1 cellular context compared by ENCODE assay signal in the genomic region with DNA sequence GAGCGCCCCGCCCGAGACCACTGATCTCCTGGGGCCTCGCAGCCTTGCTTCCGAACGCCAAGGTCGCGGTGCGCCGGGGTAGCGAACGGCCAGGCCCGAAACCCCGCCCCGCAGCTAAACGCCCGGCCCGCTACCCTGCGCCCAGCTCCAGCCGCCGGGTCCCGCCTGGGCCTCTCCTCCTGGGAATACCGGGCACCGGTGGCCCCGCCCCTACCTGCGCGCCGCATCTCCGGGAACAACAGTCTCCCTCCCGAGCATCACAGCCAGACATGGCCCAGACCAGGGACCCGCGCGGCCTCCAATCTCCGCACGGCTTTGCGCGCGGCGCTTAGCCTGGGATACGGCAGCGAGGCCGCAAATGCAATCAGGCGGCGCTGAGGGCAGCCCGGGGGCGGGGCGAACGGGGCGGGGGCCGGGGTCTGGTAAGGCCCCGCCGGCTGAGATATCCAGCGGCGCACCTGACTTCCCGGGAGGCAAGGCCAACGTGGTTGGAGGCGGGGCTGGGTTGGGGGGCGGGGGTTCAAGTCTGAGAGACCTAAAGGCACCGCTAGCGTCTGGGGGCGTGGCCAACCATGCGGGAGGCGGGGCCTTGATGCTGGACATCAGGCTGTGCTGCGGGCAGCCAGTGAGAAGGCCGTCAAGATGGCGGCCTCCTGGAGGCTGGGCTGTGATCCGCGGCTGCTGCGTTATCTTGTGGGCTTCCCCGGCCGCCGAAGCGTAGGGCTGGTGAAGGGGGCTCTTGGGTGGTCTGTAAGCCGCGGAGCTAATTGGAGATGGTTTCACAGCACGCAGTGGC.
TF ChIP-seq lines count a peak whose summit lies in the region.

A gene with protein sequence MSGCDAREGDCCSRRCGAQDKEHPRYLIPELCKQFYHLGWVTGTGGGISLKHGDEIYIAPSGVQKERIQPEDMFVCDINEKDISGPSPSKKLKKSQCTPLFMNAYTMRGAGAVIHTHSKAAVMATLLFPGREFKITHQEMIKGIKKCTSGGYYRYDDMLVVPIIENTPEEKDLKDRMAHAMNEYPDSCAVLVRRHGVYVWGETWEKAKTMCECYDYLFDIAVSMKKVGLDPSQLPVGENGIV (minus strand): TSS at position 366 of the 796 bp plus-strand sequence. CDS start 95 bp downstream, at position 271.
A gene (plus strand): TSS at position 605 of the 796 bp plus-strand sequence. CDS start 38 bp downstream, at position 643.

TF ChIP-seq in K562, 482 proteins besides CTCF, POLR2A, EP300 and RAD21 (continued from another document and continues in another):
- TF ChIP-seq, protein P1, sequence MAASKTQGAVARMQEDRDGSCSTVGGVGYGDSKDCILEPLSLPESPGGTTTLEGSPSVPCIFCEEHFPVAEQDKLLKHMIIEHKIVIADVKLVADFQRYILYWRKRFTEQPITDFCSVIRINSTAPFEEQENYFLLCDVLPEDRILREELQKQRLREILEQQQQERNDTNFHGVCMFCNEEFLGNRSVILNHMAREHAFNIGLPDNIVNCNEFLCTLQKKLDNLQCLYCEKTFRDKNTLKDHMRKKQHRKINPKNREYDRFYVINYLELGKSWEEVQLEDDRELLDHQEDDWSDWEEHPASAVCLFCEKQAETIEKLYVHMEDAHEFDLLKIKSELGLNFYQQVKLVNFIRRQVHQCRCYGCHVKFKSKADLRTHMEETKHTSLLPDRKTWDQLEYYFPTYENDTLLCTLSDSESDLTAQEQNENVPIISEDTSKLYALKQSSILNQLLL (CRISPR knock-in tag; IDR thresholded peaks at IDR 0.05; ENCODE audit: borderline replicate concordance): no peak
- TF ChIP-seq ZEB2 (IDR thresholded peaks at IDR 0.05) (0 out of 2 replicates have a peak, but pooled peaks have one; percentile 21), ESRRB (CRISPR knock-in tag; IDR thresholded peaks at IDR 0.05; ENCODE audit: borderline replicate concordance) (no peak), ZFPM2 (CRISPR knock-in tag; IDR thresholded peaks at IDR 0.05) (no peak), JUNB (CRISPR knock-in tag; conservative IDR thresholded peaks at IDR 0.05) (no peak), NR1H2 (CRISPR knock-in tag; IDR thresholded peaks at IDR 0.05) (peak; percentile 14), MEIS2 (IDR thresholded peaks at IDR 0.05; ENCODE audit: partially characterized antibody) (peak; percentile 23), TEAD1 (CRISPR knock-in tag; IDR thresholded peaks at IDR 0.05) (peak; percentile 11 to 83; a peak in 1 of 4 replicates), TAL1 (IDR thresholded peaks at IDR 0.05) (no peak), PCBP2 (IDR thresholded peaks at IDR 0.05; ENCODE audit: low read depth, low read length, poor library complexity, severe bottlenecking) (no peak), ZNF217 (CRISPR knock-in tag; IDR thresholded peaks at IDR 0.05) (no peak), TCF7L2 (IDR thresholded peaks at IDR 0.05; ENCODE audit: low read depth, low read length) (no peak), CREM (IDR thresholded peaks at IDR 0.05; ENCODE audit: low read depth) (0 out of 2 replicates have a peak, but pooled peaks have one; percentile 20), HDAC8 (tag; IDR thresholded peaks at IDR 0.05) (no peak), E2F3 (CRISPR knock-in tag; IDR thresholded peaks at IDR 0.05) (no peak), ZNF644 (tag; IDR thresholded peaks at IDR 0.05; ENCODE audit: low read depth) (no peak), MTF1 (CRISPR knock-in tag; IDR thresholded peaks at IDR 0.05; ENCODE audit: borderline replicate concordance) (no peak), TAF7 (tag; IDR thresholded peaks at IDR 0.05) (peak; percentile 94), ZNF586 (CRISPR knock-in tag; conservative IDR thresholded peaks at IDR 0.05) (no peak), ADNP (tag; IDR thresholded peaks at IDR 0.05) (no peak), HMGN3 (IDR thresholded peaks at IDR 0.05; ENCODE audit: borderline replicate concordance, extremely low read depth, insufficient read length, low read depth, low read length) (no peak), FIP1L1 (IDR thresholded peaks at IDR 0.05; ENCODE audit: low read depth, low read length, poor library complexity, severe bottlenecking) (peak; percentile 27), ZNF133 (CRISPR knock-in tag; IDR thresholded peaks at IDR 0.05) (no peak), HCFC1 (IDR thresholded peaks at IDR 0.05; ENCODE audit: low read depth, low read length) (no peak; the same call in none of the 2 replicates), SNRNP70 (optimal IDR thresholded peaks at IDR 0.05; ENCODE audit: low read depth, low read length) (no peak), NBN (IDR thresholded peaks at IDR 0.05; ENCODE audit: low read depth) (0 out of 2 replicates have a peak, but pooled peaks have one; percentile 57), MBD2 (IDR thresholded peaks at IDR 0.05; ENCODE audit: borderline replicate concordance, low read depth) (peak; percentile 78), SP1 (CRISPR knock-in tag; IDR thresholded peaks at IDR 0.05) (peak; percentile 88), TCF3 (CRISPR knock-in tag; IDR thresholded peaks at IDR 0.05) (no peak; the same call in 1 of the 2 replicates), TOE1 (IDR thresholded peaks at IDR 0.05; ENCODE audit: borderline replicate concordance) (peak; percentile 30; the same call in 1 of the 2 replicates), TOE1 (CRISPR knock-in tag; IDR thresholded peaks at IDR 0.05; ENCODE audit: borderline replicate concordance, low read depth) (no peak), GATAD2A (IDR thresholded peaks at IDR 0.05) (no peak), YY1 (IDR thresholded peaks at IDR 0.05; ENCODE audit: borderline replicate concordance in 1 of 3, control insufficient read depth in 1 of 3, extremely low read depth in 1 of 3, insufficient read depth in 3 of 3, insufficient read length in 1 of 3, insufficient replicate concordance in 2 of 3, low read depth in 1 of 3, low read length in 2 of 3) (peak; percentile 88 to 99 (median 97))
- TF ChIP-seq, protein P2, sequence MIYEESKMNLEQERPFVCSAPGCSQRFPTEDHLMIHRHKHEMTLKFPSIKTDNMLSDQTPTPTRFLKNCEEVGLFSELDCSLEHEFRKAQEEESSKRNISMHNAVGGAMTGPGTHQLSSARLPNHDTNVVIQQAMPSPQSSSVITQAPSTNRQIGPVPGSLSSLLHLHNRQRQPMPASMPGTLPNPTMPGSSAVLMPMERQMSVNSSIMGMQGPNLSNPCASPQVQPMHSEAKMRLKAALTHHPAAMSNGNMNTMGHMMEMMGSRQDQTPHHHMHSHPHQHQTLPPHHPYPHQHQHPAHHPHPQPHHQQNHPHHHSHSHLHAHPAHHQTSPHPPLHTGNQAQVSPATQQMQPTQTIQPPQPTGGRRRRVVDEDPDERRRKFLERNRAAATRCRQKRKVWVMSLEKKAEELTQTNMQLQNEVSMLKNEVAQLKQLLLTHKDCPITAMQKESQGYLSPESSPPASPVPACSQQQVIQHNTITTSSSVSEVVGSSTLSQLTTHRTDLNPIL (CRISPR knock-in tag; IDR thresholded peaks at IDR 0.05): no peak
- TF ChIP-seq, protein P3, sequence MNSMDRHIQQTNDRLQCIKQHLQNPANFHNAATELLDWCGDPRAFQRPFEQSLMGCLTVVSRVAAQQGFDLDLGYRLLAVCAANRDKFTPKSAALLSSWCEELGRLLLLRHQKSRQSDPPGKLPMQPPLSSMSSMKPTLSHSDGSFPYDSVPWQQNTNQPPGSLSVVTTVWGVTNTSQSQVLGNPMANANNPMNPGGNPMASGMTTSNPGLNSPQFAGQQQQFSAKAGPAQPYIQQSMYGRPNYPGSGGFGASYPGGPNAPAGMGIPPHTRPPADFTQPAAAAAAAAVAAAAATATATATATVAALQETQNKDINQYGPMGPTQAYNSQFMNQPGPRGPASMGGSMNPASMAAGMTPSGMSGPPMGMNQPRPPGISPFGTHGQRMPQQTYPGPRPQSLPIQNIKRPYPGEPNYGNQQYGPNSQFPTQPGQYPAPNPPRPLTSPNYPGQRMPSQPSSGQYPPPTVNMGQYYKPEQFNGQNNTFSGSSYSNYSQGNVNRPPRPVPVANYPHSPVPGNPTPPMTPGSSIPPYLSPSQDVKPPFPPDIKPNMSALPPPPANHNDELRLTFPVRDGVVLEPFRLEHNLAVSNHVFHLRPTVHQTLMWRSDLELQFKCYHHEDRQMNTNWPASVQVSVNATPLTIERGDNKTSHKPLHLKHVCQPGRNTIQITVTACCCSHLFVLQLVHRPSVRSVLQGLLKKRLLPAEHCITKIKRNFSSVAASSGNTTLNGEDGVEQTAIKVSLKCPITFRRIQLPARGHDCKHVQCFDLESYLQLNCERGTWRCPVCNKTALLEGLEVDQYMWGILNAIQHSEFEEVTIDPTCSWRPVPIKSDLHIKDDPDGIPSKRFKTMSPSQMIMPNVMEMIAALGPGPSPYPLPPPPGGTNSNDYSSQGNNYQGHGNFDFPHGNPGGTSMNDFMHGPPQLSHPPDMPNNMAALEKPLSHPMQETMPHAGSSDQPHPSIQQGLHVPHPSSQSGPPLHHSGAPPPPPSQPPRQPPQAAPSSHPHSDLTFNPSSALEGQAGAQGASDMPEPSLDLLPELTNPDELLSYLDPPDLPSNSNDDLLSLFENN (IDR thresholded peaks at IDR 0.05; ENCODE audit: low read depth in 2 of 2, low read length in 2 of 2): no peak
- TF ChIP-seq, protein P4, sequence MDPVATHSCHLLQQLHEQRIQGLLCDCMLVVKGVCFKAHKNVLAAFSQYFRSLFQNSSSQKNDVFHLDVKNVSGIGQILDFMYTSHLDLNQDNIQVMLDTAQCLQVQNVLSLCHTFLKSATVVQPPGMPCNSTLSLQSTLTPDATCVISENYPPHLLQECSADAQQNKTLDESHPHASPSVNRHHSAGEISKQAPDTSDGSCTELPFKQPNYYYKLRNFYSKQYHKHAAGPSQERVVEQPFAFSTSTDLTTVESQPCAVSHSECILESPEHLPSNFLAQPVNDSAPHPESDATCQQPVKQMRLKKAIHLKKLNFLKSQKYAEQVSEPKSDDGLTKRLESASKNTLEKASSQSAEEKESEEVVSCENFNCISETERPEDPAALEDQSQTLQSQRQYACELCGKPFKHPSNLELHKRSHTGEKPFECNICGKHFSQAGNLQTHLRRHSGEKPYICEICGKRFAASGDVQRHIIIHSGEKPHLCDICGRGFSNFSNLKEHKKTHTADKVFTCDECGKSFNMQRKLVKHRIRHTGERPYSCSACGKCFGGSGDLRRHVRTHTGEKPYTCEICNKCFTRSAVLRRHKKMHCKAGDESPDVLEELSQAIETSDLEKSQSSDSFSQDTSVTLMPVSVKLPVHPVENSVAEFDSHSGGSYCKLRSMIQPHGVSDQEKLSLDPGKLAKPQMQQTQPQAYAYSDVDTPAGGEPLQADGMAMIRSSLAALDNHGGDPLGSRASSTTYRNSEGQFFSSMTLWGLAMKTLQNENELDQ (CRISPR knock-in tag; IDR thresholded peaks at IDR 0.05; ENCODE audit: borderline replicate concordance): no peak
- TF ChIP-seq, protein P5, sequence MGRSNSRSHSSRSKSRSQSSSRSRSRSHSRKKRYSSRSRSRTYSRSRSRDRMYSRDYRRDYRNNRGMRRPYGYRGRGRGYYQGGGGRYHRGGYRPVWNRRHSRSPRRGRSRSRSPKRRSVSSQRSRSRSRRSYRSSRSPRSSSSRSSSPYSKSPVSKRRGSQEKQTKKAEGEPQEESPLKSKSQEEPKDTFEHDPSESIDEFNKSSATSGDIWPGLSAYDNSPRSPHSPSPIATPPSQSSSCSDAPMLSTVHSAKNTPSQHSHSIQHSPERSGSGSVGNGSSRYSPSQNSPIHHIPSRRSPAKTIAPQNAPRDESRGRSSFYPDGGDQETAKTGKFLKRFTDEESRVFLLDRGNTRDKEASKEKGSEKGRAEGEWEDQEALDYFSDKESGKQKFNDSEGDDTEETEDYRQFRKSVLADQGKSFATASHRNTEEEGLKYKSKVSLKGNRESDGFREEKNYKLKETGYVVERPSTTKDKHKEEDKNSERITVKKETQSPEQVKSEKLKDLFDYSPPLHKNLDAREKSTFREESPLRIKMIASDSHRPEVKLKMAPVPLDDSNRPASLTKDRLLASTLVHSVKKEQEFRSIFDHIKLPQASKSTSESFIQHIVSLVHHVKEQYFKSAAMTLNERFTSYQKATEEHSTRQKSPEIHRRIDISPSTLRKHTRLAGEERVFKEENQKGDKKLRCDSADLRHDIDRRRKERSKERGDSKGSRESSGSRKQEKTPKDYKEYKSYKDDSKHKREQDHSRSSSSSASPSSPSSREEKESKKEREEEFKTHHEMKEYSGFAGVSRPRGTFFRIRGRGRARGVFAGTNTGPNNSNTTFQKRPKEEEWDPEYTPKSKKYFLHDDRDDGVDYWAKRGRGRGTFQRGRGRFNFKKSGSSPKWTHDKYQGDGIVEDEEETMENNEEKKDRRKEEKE (IDR thresholded peaks at IDR 0.05; ENCODE audit: borderline replicate concordance in 1 of 2, control insufficient read depth in 1 of 2, low read depth in 2 of 2, low read length in 1 of 2): no peak
- TF ChIP-seq, protein P6, sequence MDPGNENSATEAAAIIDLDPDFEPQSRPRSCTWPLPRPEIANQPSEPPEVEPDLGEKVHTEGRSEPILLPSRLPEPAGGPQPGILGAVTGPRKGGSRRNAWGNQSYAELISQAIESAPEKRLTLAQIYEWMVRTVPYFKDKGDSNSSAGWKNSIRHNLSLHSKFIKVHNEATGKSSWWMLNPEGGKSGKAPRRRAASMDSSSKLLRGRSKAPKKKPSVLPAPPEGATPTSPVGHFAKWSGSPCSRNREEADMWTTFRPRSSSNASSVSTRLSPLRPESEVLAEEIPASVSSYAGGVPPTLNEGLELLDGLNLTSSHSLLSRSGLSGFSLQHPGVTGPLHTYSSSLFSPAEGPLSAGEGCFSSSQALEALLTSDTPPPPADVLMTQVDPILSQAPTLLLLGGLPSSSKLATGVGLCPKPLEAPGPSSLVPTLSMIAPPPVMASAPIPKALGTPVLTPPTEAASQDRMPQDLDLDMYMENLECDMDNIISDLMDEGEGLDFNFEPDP (CRISPR knock-in tag; IDR thresholded peaks at IDR 0.05): no peak
- TF ChIP-seq, protein P7, sequence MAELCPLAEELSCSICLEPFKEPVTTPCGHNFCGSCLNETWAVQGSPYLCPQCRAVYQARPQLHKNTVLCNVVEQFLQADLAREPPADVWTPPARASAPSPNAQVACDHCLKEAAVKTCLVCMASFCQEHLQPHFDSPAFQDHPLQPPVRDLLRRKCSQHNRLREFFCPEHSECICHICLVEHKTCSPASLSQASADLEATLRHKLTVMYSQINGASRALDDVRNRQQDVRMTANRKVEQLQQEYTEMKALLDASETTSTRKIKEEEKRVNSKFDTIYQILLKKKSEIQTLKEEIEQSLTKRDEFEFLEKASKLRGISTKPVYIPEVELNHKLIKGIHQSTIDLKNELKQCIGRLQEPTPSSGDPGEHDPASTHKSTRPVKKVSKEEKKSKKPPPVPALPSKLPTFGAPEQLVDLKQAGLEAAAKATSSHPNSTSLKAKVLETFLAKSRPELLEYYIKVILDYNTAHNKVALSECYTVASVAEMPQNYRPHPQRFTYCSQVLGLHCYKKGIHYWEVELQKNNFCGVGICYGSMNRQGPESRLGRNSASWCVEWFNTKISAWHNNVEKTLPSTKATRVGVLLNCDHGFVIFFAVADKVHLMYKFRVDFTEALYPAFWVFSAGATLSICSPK (IDR thresholded peaks at IDR 0.05; ENCODE audit: borderline replicate concordance): no peak
- TF ChIP-seq, protein P8, sequence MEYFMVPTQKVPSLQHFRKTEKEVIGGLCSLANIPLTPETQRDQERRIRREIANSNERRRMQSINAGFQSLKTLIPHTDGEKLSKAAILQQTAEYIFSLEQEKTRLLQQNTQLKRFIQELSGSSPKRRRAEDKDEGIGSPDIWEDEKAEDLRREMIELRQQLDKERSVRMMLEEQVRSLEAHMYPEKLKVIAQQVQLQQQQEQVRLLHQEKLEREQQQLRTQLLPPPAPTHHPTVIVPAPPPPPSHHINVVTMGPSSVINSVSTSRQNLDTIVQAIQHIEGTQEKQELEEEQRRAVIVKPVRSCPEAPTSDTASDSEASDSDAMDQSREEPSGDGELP (CRISPR knock-in tag; IDR thresholded peaks at IDR 0.05; ENCODE audit: borderline replicate concordance): peak; percentile 71
